Comparison of ENCODE assay signal across 1 cellular context in genomic region chr3:196499807-196500524, GRCh38.
TF ChIP-seq lines count a peak whose summit lies in the region.

No MANE protein-coding gene starts in this region.

TF ChIP-seq in IMR-90, 13 proteins besides CTCF, POLR2A, EP300 and RAD21 (continued from another document):
- TF ChIP-seq USF2 (IDR thresholded peaks at IDR 0.05; ENCODE audit: low read depth, low read length) (no peak), RFX5 (IDR thresholded peaks at IDR 0.05; ENCODE audit: low read depth, low read length) (no peak), SMC3 (IDR thresholded peaks at IDR 0.05; ENCODE audit: low read depth, low read length) (no peak), CHD1 (IDR thresholded peaks at IDR 0.05; ENCODE audit: low read depth, low read length) (no peak), BHLHE40 (IDR thresholded peaks at IDR 0.05; ENCODE audit: low read depth, low read length) (no peak), MXI1 (IDR thresholded peaks at IDR 0.05; ENCODE audit: borderline replicate concordance, low read depth, low read length) (no peak)
